ENCODE assay signal across 36 cellular contexts in the genomic region with DNA sequence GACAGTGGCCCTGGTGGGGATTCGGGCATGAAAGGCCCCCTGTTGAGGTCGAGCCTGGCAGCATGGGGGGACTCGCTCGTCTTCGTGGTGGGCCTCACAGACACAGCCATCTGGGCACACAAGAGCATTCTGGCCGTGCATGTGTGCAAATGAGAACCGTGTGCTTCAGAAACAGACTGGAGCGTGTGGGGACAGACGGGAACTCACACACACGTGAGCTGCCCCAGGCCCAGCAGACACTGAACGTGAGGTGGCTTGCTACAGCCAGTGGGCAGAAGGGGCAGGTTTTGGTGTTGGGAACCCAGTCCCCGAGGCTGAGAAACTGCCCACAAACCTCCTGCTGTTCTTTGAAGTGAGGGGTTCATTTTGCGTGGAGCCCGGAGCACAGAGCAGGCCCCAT. TPM values are rescaled to one million over a fixed set of nuclear protein-coding genes. Genes with fewer than 3 reads are reported as not detected.
"Had no signal": no experiment of that assay in that cellular context is flagged by ENCODE, and none has a peak within 500 bp of the region (broad histone marks: within the 10 kb centered on the region; RNA-seq: fewer than 3 reads in every experiment).

No MANE protein-coding gene starts in this region.

- H2AFZ ChIP-seq: parathyroid adenoma had no signal

- H3K9me3 Mint-ChIP-seq: dendritic cell treated with granulocyte-macrophage colony-stimulating factor and Interleukin-4, amounts not matched to agents 40 ng/mL and 50 ng/mL, for 4 days; immature natural killer cell; mesothelial cell of epicardium; natural killer cell treated with Interleukin-12 subunit alpha and Interleukin-12 subunit beta and Interleukin-15 and Interleukin-18, amount 100 ng/mL, for 72 hours; neural crest cell; stimulated activated effector memory CD8-positive, alpha-beta T cell treated with anti-CD3 and anti-CD28 coated beads, Interleukin-12 subunit alpha, Interleukin-12 subunit beta, amount 100 ng/mL, for 72 hours had no signal

- H3K9me3 ChIP-seq: colonic mucosa, gastrocnemius medialis, heart right ventricle, mucosa of descending colon, thyroid gland had no signal

- H3K79me2 ChIP-seq: parathyroid adenoma had no signal

- H3K36me3 ChIP-seq: colonic mucosa, gastrocnemius medialis, heart right ventricle, stomach, thyroid gland had no signal

- H3K4me1 ChIP-seq: colonic mucosa, gastrocnemius medialis, heart right ventricle, parathyroid adenoma, stomach, thyroid gland had no signal

- H3K4me3 ChIP-seq: colonic mucosa, gastrocnemius medialis, heart right ventricle, mucosa of descending colon, smooth muscle cell, stomach, thyroid gland had no signal

- H3K4me2 ChIP-seq: smooth muscle cell had no signal

- H3K27ac ChIP-seq: colonic mucosa, epithelial cell of prostate, gastrocnemius medialis, heart right ventricle, parathyroid adenoma, stomach, thyroid gland had no signal

- H3K36me3 Mint-ChIP-seq: immature natural killer cell; mesothelial cell of epicardium; naive B cell; natural killer cell treated with Interleukin-12 subunit alpha and Interleukin-12 subunit beta and Interleukin-15 and Interleukin-18, amount 100 ng/mL, for 72 hours had no signal

- H3K27me3 ChIP-seq: colonic mucosa, thyroid gland had no signal

- ATAC-seq: esophagus mucosa; gastrocnemius medialis; heart right ventricle; mucosa of descending colon; natural killer cell treated with Interleukin-12 subunit alpha and Interleukin-12 subunit beta and Interleukin-15 and Interleukin-18, amount 100 ng/mL, for 72 hours; sciatic nerve; stimulated activated effector memory CD8-positive, alpha-beta T cell treated with anti-CD3 and anti-CD28 coated beads, Interleukin-12 subunit alpha, Interleukin-12 subunit beta, amount 100 ng/mL, for 72 hours had no signal

- H3K4me1 Mint-ChIP-seq: endodermal cell; immature natural killer cell; mesothelial cell of epicardium; neural crest cell; stimulated activated effector memory CD8-positive, alpha-beta T cell treated with anti-CD3 and anti-CD28 coated beads, Interleukin-12 subunit alpha, Interleukin-12 subunit beta, amount 100 ng/mL, for 72 hours had no signal

- H3K4me3 Mint-ChIP-seq: dendritic cell treated with granulocyte-macrophage colony-stimulating factor and Interleukin-4, amounts not matched to agents 40 ng/mL and 50 ng/mL, for 4 days; endodermal cell; immature natural killer cell; mesothelial cell of epicardium; naive B cell; natural killer cell treated with Interleukin-12 subunit alpha and Interleukin-12 subunit beta and Interleukin-15 and Interleukin-18, amount 100 ng/mL, for 72 hours; neural crest cell; stimulated activated effector memory CD8-positive, alpha-beta T cell treated with anti-CD3 and anti-CD28 coated beads, Interleukin-12 subunit alpha, Interleukin-12 subunit beta, amount 100 ng/mL, for 72 hours had no signal

- H3K9ac ChIP-seq: parathyroid adenoma had no signal

- DNase-seq: colonic mucosa; effector CD8-positive, alpha-beta T cell; endodermal cell; foreskin fibroblast; gastrocnemius medialis; heart right ventricle; hypothalamus; immature natural killer cell; islet precursor cell; mesenchymal stem cell; naive B cell; stimulated activated CD4-positive, alpha-beta T cell treated with anti-CD3 and anti-CD28 coated beads, Interleukin-2, amount 100 ng/mL, for 24 hours; stimulated activated CD4-positive, alpha-beta T cell treated with anti-CD3 and anti-CD28 coated beads, Interleukin-4, amount 100 ng/mL, for 24 hours; stimulated activated naive CD4-positive, alpha-beta T cell treated with Interleukin-2 at 50 U/mL for 16 hours; stomach; thyroid gland; trophoblast cell had no signal

RNA-seq across cellular contexts. Expression of a gene that starts 38.6 kb away (rescaled TPM):
- total RNA-seq: cerebellum; colonic mucosa; endodermal cell; esophagus mucosa; gastrocnemius medialis; glomerular endothelial cell; heart right ventricle; liver; lung microvascular endothelial cell; mesothelial cell of epicardium; mucosa of descending colon; natural killer cell treated with Interleukin-12 subunit alpha and Interleukin-12 subunit beta and Interleukin-15 and Interleukin-18, amount 100 ng/mL, for 72 hours; neural crest cell; osteoblast; progenitor cell of endocrine pancreas; sciatic nerve; smooth muscle cell; subcutaneous adipose tissue; thyroid gland; ureter had no signal
- polyA plus RNA-seq: immature natural killer cell, liver, smooth muscle cell, stomach had no signal
